8 cellular contexts compared by ENCODE assay signal in the genomic region with DNA sequence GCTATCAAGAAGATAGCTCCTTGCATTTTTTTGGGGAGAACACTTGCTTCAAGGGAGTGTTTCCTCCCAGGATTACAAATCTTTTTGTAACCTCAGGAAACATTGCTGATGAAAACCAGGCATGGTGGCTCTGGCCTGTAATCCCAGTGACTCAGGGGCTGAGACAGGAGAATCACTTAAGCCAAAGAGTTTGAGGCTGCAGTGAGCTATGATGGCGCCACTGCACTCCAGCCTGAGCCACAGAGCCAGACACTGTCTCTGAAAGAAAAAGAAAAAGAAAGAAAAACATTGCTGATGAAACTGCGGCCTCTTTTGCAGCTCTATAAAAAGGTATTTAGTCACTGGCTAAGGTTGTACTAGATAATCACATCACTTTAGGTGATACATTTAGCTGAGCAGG. TPM values are rescaled to one million over a fixed set of nuclear protein-coding genes. Genes with fewer than 3 reads are reported as not detected.
DNase-seq lines count a peak whose midpoint lies in the region; ATAC-seq and TF ChIP-seq lines count a peak whose summit lies in the region.

No MANE protein-coding gene starts in this region.

- H3K27me3 ChIP-seq in RWPE2 (ENCODE audit: insufficient read depth, poor library complexity, severe bottlenecking) (no peaks in the 10 kb centered on the region), testis (no peaks in the 10 kb centered on the region)

- H3K27me3 Mint-ChIP-seq in activated naive CD4-positive, alpha-beta T cell treated with anti-CD3 and anti-CD28 coated beads for 36 hours (ENCODE audit: low read depth), result no peaks in the 10 kb centered on the region
- H3K27me3 Mint-ChIP-seq in activated T-helper 1 cell treated with anti-CD3 and anti-CD28 coated beads, Interleukin-12 subunit alpha, Interleukin-12 subunit beta, Interleukin-2, Interleukin-4 antibody, amounts not matched to agents 30 ng/mL and 10 ng/mL and 1 ng/mL, durations not matched to agents 14 hours and 24 hours and 36 hours (ENCODE audit: insufficient read depth), result no peaks in the 10 kb centered on the region

- H3K9me3 Mint-ChIP-seq in activated naive CD4-positive, alpha-beta T cell treated with anti-CD3 and anti-CD28 coated beads for 36 hours, result no peaks in the 10 kb centered on the region
- H3K9me3 Mint-ChIP-seq in activated T-helper 1 cell treated with anti-CD3 and anti-CD28 coated beads, Interleukin-12 subunit alpha, Interleukin-12 subunit beta, Interleukin-2, Interleukin-4 antibody, amounts not matched to agents 30 ng/mL and 10 ng/mL and 1 ng/mL, durations not matched to agents 14 hours and 24 hours and 36 hours, result no peaks in the 10 kb centered on the region

- H3K27ac Mint-ChIP-seq in activated naive CD4-positive, alpha-beta T cell treated with anti-CD3 and anti-CD28 coated beads for 36 hours, result no peak overlapping the region
- no peak overlapping the region for H3K27ac Mint-ChIP-seq in activated T-helper 1 cell treated with anti-CD3 and anti-CD28 coated beads, Interleukin-12 subunit alpha, Interleukin-12 subunit beta, Interleukin-2, Interleukin-4 antibody, amounts not matched to agents 30 ng/mL and 10 ng/mL and 1 ng/mL, durations not matched to agents 14 hours and 24 hours and 36 hours

- intact Hi-C loops in activated naive CD4-positive, alpha-beta T cell treated with anti-CD3 and anti-CD28 coated beads for 36 hours (cut with micrococcal nuclease), result loop anchor here (5.0 to 10.0 kb wide), 3 partner anchors 391 to 1068 kb away; partner anchors contain the start of gene RNU1-1
- intact Hi-C loops in testis (cut with DNase I; ENCODE audit: low total_unique reads), result no loop called here
- intact Hi-C loops in activated T-helper 1 cell treated with anti-CD3 and anti-CD28 coated beads, Interleukin-12 subunit alpha, Interleukin-12 subunit beta, Interleukin-2, Interleukin-4 antibody, amounts not matched to agents 30 ng/mL and 10 ng/mL and 1 ng/mL, durations not matched to agents 14 hours and 24 hours and 36 hours (cut with micrococcal nuclease), result loop anchor here (10.0 kb wide), 2 partner anchors 1068 to 1298 kb away; no protein-coding TSS in a partner anchor

- no peaks in the 10 kb centered on the region for H3K36me3 Mint-ChIP-seq in activated naive CD4-positive, alpha-beta T cell treated with anti-CD3 and anti-CD28 coated beads for 36 hours (ENCODE audit: low read depth)
- H3K36me3 Mint-ChIP-seq in activated T-helper 1 cell treated with anti-CD3 and anti-CD28 coated beads, Interleukin-12 subunit alpha, Interleukin-12 subunit beta, Interleukin-2, Interleukin-4 antibody, amounts not matched to agents 30 ng/mL and 10 ng/mL and 1 ng/mL, durations not matched to agents 14 hours and 24 hours and 36 hours (ENCODE audit: low read depth), result peaks cover 2% of the 10 kb centered on the region

- H3K4me1 ChIP-seq in RWPE2 (ENCODE audit: insufficient read depth, poor library complexity, severe bottlenecking), result peaks cover 18% of the 10 kb centered on the region
- H3K4me1 ChIP-seq in testis, result peaks cover 7% of the 10 kb centered on the region

- peak overlapping the region; percentile 46 for H3K4me3 Mint-ChIP-seq in activated naive CD4-positive, alpha-beta T cell treated with anti-CD3 and anti-CD28 coated beads for 36 hours
- H3K4me3 Mint-ChIP-seq in activated T-helper 1 cell treated with anti-CD3 and anti-CD28 coated beads, Interleukin-12 subunit alpha, Interleukin-12 subunit beta, Interleukin-2, Interleukin-4 antibody, amounts not matched to agents 30 ng/mL and 10 ng/mL and 1 ng/mL, durations not matched to agents 14 hours and 24 hours and 36 hours, result no peak overlapping the region

- DNase-seq in activated naive CD4-positive, alpha-beta T cell treated with anti-CD3 and anti-CD28 coated beads for 36 hours, result peak; percentile 52
- DNase-seq in activated naive CD4-positive, alpha-beta T cell treated with Interleukin-2 at 50 U/mL for 16 hours, result no peak
- DNase-seq in RWPE2 (ENCODE audit: low spot score) (no peak), fibroblast of the conjunctiva (ENCODE audit: low read depth) (peak; percentile 52), testis (peak; percentile 15), UCSD-AML1 (lab: John Stamatoyannopoulos, UW; ENCODE audit: unreplicated experiment) (no peak)
- no peak for DNase-seq in activated T-helper 1 cell treated with anti-CD3 and anti-CD28 coated beads, Interleukin-12 subunit alpha, Interleukin-12 subunit beta, Interleukin-2, Interleukin-4 antibody, amounts not matched to agents 30 ng/mL and 10 ng/mL and 1 ng/mL, durations not matched to agents 14 hours and 24 hours and 36 hours (ENCODE audit: low spot score)

- no peak for TF ChIP-seq POLR2A in testis (IDR thresholded peaks at IDR 0.05)

- CTCF ChIA-PET in activated naive CD4-positive, alpha-beta T cell treated with anti-CD3 and anti-CD28 coated beads for 36 hours (lab: Charles Lee), result interaction anchor here (0.5 to 0.6 kb wide), 2 partner anchors 150 to 831 kb away, joined by 3 read pairs; no protein-coding TSS in a partner anchor

- H3K27ac ChIP-seq in RWPE2 (ENCODE audit: poor library complexity, severe bottlenecking) (peak overlapping the region; percentile 90), testis (peak overlapping the region in 1 of 2 donors; percentile 85)

- peaks cover 37% of the 10 kb centered on the region for H3K4me1 Mint-ChIP-seq in activated naive CD4-positive, alpha-beta T cell treated with anti-CD3 and anti-CD28 coated beads for 36 hours (ENCODE audit: low read depth)
- peaks cover 20% of the 10 kb centered on the region for H3K4me1 Mint-ChIP-seq in activated T-helper 1 cell treated with anti-CD3 and anti-CD28 coated beads, Interleukin-12 subunit alpha, Interleukin-12 subunit beta, Interleukin-2, Interleukin-4 antibody, amounts not matched to agents 30 ng/mL and 10 ng/mL and 1 ng/mL, durations not matched to agents 14 hours and 24 hours and 36 hours (ENCODE audit: low read depth)

- WGBS in testis, 2 donors, result 67 to 76% methylated on average over 2 of the region's 2 CpGs

- H3K9me3 ChIP-seq in RWPE2 (ENCODE audit: severe bottlenecking) (peaks cover 3% of the 10 kb centered on the region), testis (no peaks in the 10 kb centered on the region)

- no peak for ATAC-seq in RWPE2 (ENCODE audit: low read depth)
- no peak for ATAC-seq in GM18868 (IDR thresholded peaks at IDR 0.05; ENCODE audit: unreplicated experiment)

- no peaks in the 10 kb centered on the region for H3K36me3 ChIP-seq in RWPE2 (ENCODE audit: low read depth)
- H3K36me3 ChIP-seq in testis (ENCODE audit: low read depth, missing control alignments), result no peaks in the 10 kb centered on the region

- H3K4me3 ChIP-seq in RWPE2 (ENCODE audit: severe bottlenecking), result no peak overlapping the region
- H3K4me3 ChIP-seq in testis, result no peak overlapping the region

- TF ChIP-seq CTCF in RWPE2 (IDR thresholded peaks at IDR 0.05; ENCODE audit: poor library complexity, severe bottlenecking) (no peak), testis (IDR thresholded peaks at IDR 0.05) (no peak)

RNA-seq across cellular contexts. Expression of gene RNU1-2, which starts 7.3 kb away (rescaled TPM):
- total RNA-seq in activated naive CD4-positive, alpha-beta T cell treated with anti-CD3 and anti-CD28 coated beads for 36 hours, result 1,000 to 10,000 TPM; 1,341 to 1,386 TPM
- under 1 TPM; under 0.01 TPM for total RNA-seq in testis
- polyA plus RNA-seq in testis (ENCODE audit: insufficient read depth, low read depth, low replicate concordance), result 18.9 TPM
- total RNA-seq in activated T-helper 1 cell treated with anti-CD3 and anti-CD28 coated beads, Interleukin-12 subunit alpha, Interleukin-12 subunit beta, Interleukin-2, Interleukin-4 antibody, amounts not matched to agents 30 ng/mL and 10 ng/mL and 1 ng/mL, durations not matched to agents 14 hours and 24 hours and 36 hours, result 2,178 and 3,041 TPM in 2 replicates

RNA-seq across cellular contexts. Expression of gene CROCC, which starts 18.7 kb away (rescaled TPM):
- 10 to 100 TPM; 15.5 to 15.7 TPM for total RNA-seq in activated naive CD4-positive, alpha-beta T cell treated with anti-CD3 and anti-CD28 coated beads for 36 hours
- 10 to 100 TPM; 49.1 to 49.2 TPM for total RNA-seq in testis
- 18.8 TPM for polyA plus RNA-seq in testis (ENCODE audit: insufficient read depth, low read depth, low replicate concordance)
- total RNA-seq in activated T-helper 1 cell treated with anti-CD3 and anti-CD28 coated beads, Interleukin-12 subunit alpha, Interleukin-12 subunit beta, Interleukin-2, Interleukin-4 antibody, amounts not matched to agents 30 ng/mL and 10 ng/mL and 1 ng/mL, durations not matched to agents 14 hours and 24 hours and 36 hours, result 22.1 and 22.6 TPM in 2 replicates

Comparison
In these comparisons a context has a peak if more than half of its experiments do, and no peak if none do; other contexts are left out.
1. DNase-seq: peak in activated naive CD4-positive, alpha-beta T cell treated with anti-CD3 and anti-CD28 coated beads for 36 hours (single experiment), fibroblast of the conjunctiva (single experiment) and testis (single experiment); none in activated naive CD4-positive, alpha-beta T cell treated with Interleukin-2 at 50 U/mL for 16 hours (single experiment), RWPE2 (single experiment), UCSD-AML1 (single experiment) and activated T-helper 1 cell treated with anti-CD3 and anti-CD28 coated beads, Interleukin-12 subunit alpha, Interleukin-12 subunit beta, Interleukin-2, Interleukin-4 antibody, amounts not matched to agents 30 ng/mL and 10 ng/mL and 1 ng/mL, durations not matched to agents 14 hours and 24 hours and 36 hours (single experiment).
2. RNA of gene RNU1-2, which starts 7.3 kb away (total RNA-seq): 2,178 to 3,041 TPM in activated T-helper 1 cell treated with anti-CD3 and anti-CD28 coated beads, Interleukin-12 subunit alpha, Interleukin-12 subunit beta, Interleukin-2, Interleukin-4 antibody, amounts not matched to agents 30 ng/mL and 10 ng/mL and 1 ng/mL, durations not matched to agents 14 hours and 24 hours and 36 hours and 1,341 to 1,386 TPM in activated naive CD4-positive, alpha-beta T cell treated with anti-CD3 and anti-CD28 coated beads for 36 hours; under 0.01 TPM in testis; every median in the first group is over 1,000 times any median in the second.